28 cellular contexts compared by ENCODE assay signal in genomic region chr9:111731916-111732315, GRCh38.
DNase-seq lines count a peak whose midpoint lies in the region; ATAC-seq, FAIRE-seq and TF ChIP-seq lines count a peak whose summit lies in the region.
"Had no signal": no experiment of that assay in that cellular context is flagged by ENCODE, and none has a peak within 500 bp of the region (broad histone marks: within the 10 kb centered on the region; RNA-seq: fewer than 3 reads in every experiment).

No MANE protein-coding gene starts in this region.

- no peak overlapping the region for H3K18ac ChIP-seq in mesenchymal stem cell (ENCODE audit: low read depth in 1 of 2, low read length in 2 of 2)

- FAIRE-seq in RCC 7860 (lab: Jason Lieb, UNC) (no peak), GM12892 (lab: Jason Lieb, UNC) (no peak)

- H3K27ac ChIP-seq in mesenchymal stem cell (ENCODE audit: low read length, poor library complexity, severe bottlenecking), result no peak overlapping the region
- H3K27ac ChIP-seq: spleen, thoracic aorta, vagina had no signal

- no peak for ATAC-seq in GM18498 (IDR thresholded peaks at IDR 0.05; ENCODE audit: unreplicated experiment)
- ATAC-seq: activated T-cell treated with anti-CD3 and anti-CD28 coated beads, Interleukin-2, amount 50 U/mL, for 4 hours had no signal

- DNase-seq in H4 (ENCODE audit: low spot score) (peak; percentile 31), RCC 7860 (ENCODE audit: low spot score) (peak; percentile 51), epithelial cell of esophagus (ENCODE audit: low read depth) (peak; percentile 80), mesenchymal stem cell (peak; percentile 16), GM12892 (ENCODE audit: insufficient read length) (no peak), GOT3 (lab: John Stamatoyannopoulos, UW) (no peak)
- DNase-seq: activated naive CD4-positive, alpha-beta T cell; activated T-cell treated with anti-CD3 and anti-CD28 coated beads, Interleukin-2, amount 50 U/mL, for 4 hours; amniotic stem cell; CD4-positive, CD25-positive, alpha-beta regulatory T cell; central memory CD4-positive, alpha-beta T cell; GF-D8; H7; KG1; mesendoderm; MV-4-11; naive B cell; NCI-H1694; NCI-H774; retina; SHP77; spleen; stimulated activated CD4-positive, alpha-beta T cell treated with anti-CD3 and anti-CD28 coated beads, Interleukin-4, amount 100 ng/mL, for 1 hour; stimulated activated naive CD4-positive, alpha-beta T cell treated with Interleukin-2 at 50 U/mL for 16 hours; T-helper 1 cell had no signal

- no peaks in the 10 kb centered on the region for H3K27me3 ChIP-seq in mesenchymal stem cell (ENCODE audit: control insufficient read depth in 1 of 2, insufficient read depth in 1 of 2, low read length in 2 of 2)
- H3K27me3 ChIP-seq: spleen, vagina had no signal

- H2BK12ac ChIP-seq in mesenchymal stem cell (ENCODE audit: low read length in 2 of 2), result no peak overlapping the region

- no peak overlapping the region for H2BK120ac ChIP-seq in mesenchymal stem cell (ENCODE audit: low read depth, low read length)

- no peak overlapping the region for H4K8ac ChIP-seq in mesenchymal stem cell (ENCODE audit: low read length)

- H3K23ac ChIP-seq in mesenchymal stem cell (ENCODE audit: low read length in 2 of 2), result no peak overlapping the region

- no peak overlapping the region for H2AK5ac ChIP-seq in mesenchymal stem cell (ENCODE audit: low read length, severe bottlenecking)

- no peak overlapping the region for H3K4ac ChIP-seq in mesenchymal stem cell (ENCODE audit: low read depth in 1 of 2, low read length in 2 of 2)

- no peak for TF ChIP-seq CTCF in epithelial cell of esophagus (IDR thresholded peaks at IDR 0.05; ENCODE audit: insufficient read depth, low read depth, low read length, missing control alignments)

- no peak overlapping the region for H2BK15ac ChIP-seq in mesenchymal stem cell (ENCODE audit: low read depth, poor library complexity, severe bottlenecking)

- no peaks in the 10 kb centered on the region for H3K36me3 ChIP-seq in mesenchymal stem cell (ENCODE audit: control insufficient read depth in 1 of 2, insufficient read depth in 2 of 2, low read depth in 1 of 2, low read length in 2 of 2)
- H3K36me3 ChIP-seq: thoracic aorta, vagina had no signal

- H3K9me3 ChIP-seq in mesenchymal stem cell (ENCODE audit: control insufficient read depth, low read length), result peaks cover 25% of the 10 kb centered on the region
- H3K9me3 ChIP-seq: thoracic aorta, vagina had no signal

- H4K91ac ChIP-seq in mesenchymal stem cell (ENCODE audit: low read length), result no peak overlapping the region

- no peaks in the 10 kb centered on the region for H3K79me1 ChIP-seq in mesenchymal stem cell (replicated peaks; ENCODE audit: low read length, poor library complexity, severe bottlenecking)

- H3K4me1 ChIP-seq in mesenchymal stem cell (ENCODE audit: control insufficient read depth, insufficient read depth, low read depth, low read length), result peaks cover 3% of the 10 kb centered on the region
- H3K4me1 ChIP-seq: spleen, vagina had no signal

- no peak overlapping the region for H3K14ac ChIP-seq in mesenchymal stem cell (ENCODE audit: low read length in 2 of 2)

- H2BK5ac ChIP-seq in mesenchymal stem cell (ENCODE audit: low read depth, low read length, poor library complexity, severe bottlenecking), result no peak overlapping the region

- H3K4me3 ChIP-seq in epithelial cell of esophagus (ENCODE audit: low read length) (no peak overlapping the region), mesenchymal stem cell (ENCODE audit: insufficient read depth in 1 of 2, low read depth in 1 of 2, low read length in 2 of 2) (no peak overlapping the region)
- H3K4me3 ChIP-seq: spleen, thoracic aorta, vagina had no signal

- no peak overlapping the region for H3K4me2 ChIP-seq in mesenchymal stem cell (ENCODE audit: low read length, poor library complexity, severe bottlenecking)

- H2AFZ ChIP-seq in mesenchymal stem cell (ENCODE audit: low read depth, low read length), result no peak overlapping the region

- no peak overlapping the region for H3K9ac ChIP-seq in mesenchymal stem cell (ENCODE audit: low read length)

- no peak for TF ChIP-seq POLR2A in GM12892 (IDR thresholded peaks at IDR 0.05; ENCODE audit: low read depth, low read length)

Comparison
In these comparisons a context has a peak if more than half of its experiments do, and no peak if none do; other contexts are left out.
1. DNase-seq: peak in H4 (single experiment), RCC 7860 (single experiment), epithelial cell of esophagus (single experiment) and mesenchymal stem cell (single experiment); none in GM12892 (single experiment) and GOT3 (single experiment).